ENCODE assay signal across 8 cellular contexts in the genomic region with DNA sequence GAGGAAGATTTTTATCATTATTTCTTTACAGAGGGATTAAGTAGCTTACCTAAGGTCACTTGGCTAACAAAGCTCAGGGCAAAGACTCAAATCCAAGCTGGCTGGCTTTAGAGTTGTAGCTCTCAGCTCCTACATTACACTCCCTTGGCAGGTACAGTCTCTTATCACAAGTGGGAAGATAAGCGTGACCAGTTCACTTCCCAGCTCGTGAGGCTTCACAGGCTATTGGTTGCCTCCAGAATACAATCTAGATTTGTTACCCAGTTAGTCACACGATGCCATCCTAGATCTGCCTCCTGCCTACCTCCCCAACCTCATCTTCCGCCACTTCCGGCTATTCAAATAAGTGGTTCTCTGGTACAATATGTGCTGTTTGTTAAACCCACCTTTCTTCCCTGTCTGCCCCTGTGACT. TPM values are rescaled to one million over a fixed set of nuclear protein-coding genes. Genes with fewer than 3 reads are reported as not detected.
A peak's percentile ranks its signal among the peaks of the same experiment; 100 is the strongest.
DNase-seq lines count a peak whose midpoint lies in the region; ATAC-seq and TF ChIP-seq lines count a peak whose summit lies in the region.
"Had no signal": no experiment of that assay in that cellular context is flagged by ENCODE, and none has a peak within 500 bp of the region (broad histone marks: within the 10 kb centered on the region; RNA-seq: fewer than 3 reads in every experiment).

No MANE protein-coding gene starts in this region.

- H3K36me3 Mint-ChIP-seq in neural progenitor cell: peaks cover 28% of the 10 kb centered on the region
- no peaks in the 10 kb centered on the region for H3K36me3 Mint-ChIP-seq in CD14-positive monocyte

- H3K4me3 Mint-ChIP-seq in neural progenitor cell: no peak overlapping the region
- no peak overlapping the region for H3K4me3 Mint-ChIP-seq in CD14-positive monocyte

- TF ChIP-seq CTCF in LNCaP clone FGC (IDR thresholded peaks at IDR 0.05; ENCODE audit: control insufficient read depth, extremely low read depth, insufficient read depth) (no peak), neural progenitor cell (IDR thresholded peaks at IDR 0.05) (no peak), CD14-positive monocyte (IDR thresholded peaks at IDR 0.05) (no peak)

- H3K4me1 Mint-ChIP-seq in neural progenitor cell (peaks cover 8% of the 10 kb centered on the region), CD14-positive monocyte (peaks cover 17% of the 10 kb centered on the region)

- H3K27me3 ChIP-seq in neural progenitor cell: no peaks in the 10 kb centered on the region

- no peak overlapping the region for H3K27ac Mint-ChIP-seq in neural progenitor cell
- H3K27ac Mint-ChIP-seq in CD14-positive monocyte: no peak overlapping the region

- H3K27me3 Mint-ChIP-seq in neural progenitor cell (ENCODE audit: insufficient read depth, low read depth) (no peaks in the 10 kb centered on the region), CD14-positive monocyte (ENCODE audit: low read depth in 3 of 3) (peaks cover 0 to 4% (median 2%) of the 10 kb centered on the region in 3 donors)

- H3K4me1 ChIP-seq in neural progenitor cell: peaks cover 14% of the 10 kb centered on the region
- H3K4me1 ChIP-seq: prostate gland had no signal

- peaks cover 3% of the 10 kb centered on the region for H3F3A ChIP-seq in neural progenitor cell (ENCODE audit: low read depth)

- H3K9me3 Mint-ChIP-seq in neural progenitor cell (peaks cover 5% of the 10 kb centered on the region), CD14-positive monocyte (no peaks in the 10 kb centered on the region)

- no peaks in the 10 kb centered on the region for H4K20me1 ChIP-seq in neural progenitor cell (ENCODE audit: low read depth)

- no peaks in the 10 kb centered on the region for H3K9me3 ChIP-seq in neural progenitor cell (ENCODE audit: low read depth)
- H3K9me3 ChIP-seq: prostate gland had no signal

- ATAC-seq in GM18873 (IDR thresholded peaks at IDR 0.05; ENCODE audit: low FRiP score, unreplicated experiment) (peak; percentile 73), GM21723 (IDR thresholded peaks at IDR 0.05; ENCODE audit: unreplicated experiment) (peak; percentile 42), HG03025 (IDR thresholded peaks at IDR 0.05; ENCODE audit: low FRiP score, unreplicated experiment) (no peak)

- H3K36me3 ChIP-seq in neural progenitor cell: no peaks in the 10 kb centered on the region
- H3K36me3 ChIP-seq: prostate gland had no signal

- H3K9ac ChIP-seq in neural progenitor cell: no peak overlapping the region

- no peaks in the 10 kb centered on the region for H3K79me2 ChIP-seq in neural progenitor cell (ENCODE audit: low read depth)

- H3K27ac ChIP-seq in neural progenitor cell: no peak overlapping the region
- H3K27ac ChIP-seq: prostate gland had no signal

- peak; percentile 92 for DNase-seq in LNCaP clone FGC (ENCODE audit: low read depth)
- DNase-seq in neural progenitor cell (ENCODE audit: low spot score): peak; percentile 55
- DNase-seq in middle frontal gyrus (ENCODE audit: extremely low spot score, low spot score): no peak
- DNase-seq in CD14-positive monocyte (ENCODE audit: low spot score): no peak

- intact Hi-C loops in CD14-positive monocyte (cut with micrococcal nuclease): no loop called here

- H2AFZ ChIP-seq in neural progenitor cell (replicated peaks): no peak overlapping the region

- peak overlapping the region; percentile 21 for H3K4me2 ChIP-seq in neural progenitor cell

- H3K4me3 ChIP-seq in LNCaP clone FGC (ENCODE audit: low read depth, low read length): no peak overlapping the region
- no peak overlapping the region for H3K4me3 ChIP-seq in neural progenitor cell
- H3K4me3 ChIP-seq: prostate gland had no signal

RNA-seq across cellular contexts. Expression of gene MMRN1, which starts 3.7 kb away (rescaled TPM):
- 0.37 TPM in 2 replicates for total RNA-seq in neural progenitor cell (ENCODE audit: low replicate concordance)
- polyA plus RNA-seq in CD14-positive monocyte: under 1 TPM in 1 of 2 donors, not detected in 1; 0.07 TPM

Comparison
In these comparisons a context has a peak if more than half of its experiments do, and no peak if none do; other contexts are left out.
1. DNase-seq: peak in LNCaP clone FGC (single experiment) and neural progenitor cell (single experiment); none in middle frontal gyrus (single experiment) and CD14-positive monocyte (single experiment).